Comparison of ENCODE assay signal across 19 cellular contexts in genomic region chr9:18710089-18710488, GRCh38.
"Had no signal": no experiment of that assay in that cellular context is flagged by ENCODE, and none has a peak within 500 bp of the region (broad histone marks: within the 10 kb centered on the region; RNA-seq: fewer than 3 reads in every experiment).

No MANE protein-coding gene starts in this region.

- H3K4me3 ChIP-seq: coronary artery, left lung, spleen had no signal

- H3K27me3 ChIP-seq: left lung, spleen had no signal

- ATAC-seq: left lung; natural killer cell; right cardiac atrium; stimulated activated naive B cell treated with anti-CD40 and anti-IgM and Interleukin-4, amounts not matched to agents 10 μg/mL and 1 μg/mL and 100 μg/mL, for 72 hours had no signal

- H3K4me3 Mint-ChIP-seq: activated naive CD8-positive, alpha-beta T cell; activated T-cell treated with anti-CD3 and anti-CD28 coated beads, Interleukin-2, amount 50 U/mL, for 24 hours; natural killer cell; stimulated activated naive B cell treated with anti-CD40 and anti-IgM and Interleukin-4, amounts not matched to agents 10 μg/mL and 1 μg/mL and 100 μg/mL, for 72 hours had no signal

- DNase-seq: activated CD4-positive, alpha-beta T cell treated with anti-CD3 and anti-CD28 coated beads, Interleukin-2, amount 50 U/mL, for 4 hours; activated gamma-delta T cell; activated T-cell treated with anti-CD3 and anti-CD28 coated beads, Interleukin-2, amount 50 U/mL, for 24 hours; anterior cingulate cortex; caudate nucleus; effector CD8-positive, alpha-beta T cell; head of caudate nucleus; left lung; natural killer cell; right cardiac atrium; spleen; stimulated activated CD4-positive, alpha-beta T cell treated with anti-CD3 and anti-CD28 coated beads, Interleukin-1b, Interleukin-23, amount 100 ng/mL, for 48 hours; stimulated activated naive B cell treated with anti-CD40 and anti-IgM and Interleukin-4, amounts not matched to agents 10 μg/mL and 1 μg/mL and 100 μg/mL, for 72 hours; T-helper 2 cell; trophoblast cell had no signal

- H3K27ac Mint-ChIP-seq: activated naive CD8-positive, alpha-beta T cell; activated T-cell treated with anti-CD3 and anti-CD28 coated beads, Interleukin-2, amount 50 U/mL, for 24 hours; natural killer cell; progenitor cell of endocrine pancreas; stimulated activated naive B cell treated with anti-CD40 and anti-IgM and Interleukin-4, amounts not matched to agents 10 μg/mL and 1 μg/mL and 100 μg/mL, for 72 hours had no signal

- H3K9me3 ChIP-seq: left lung, spleen had no signal

- H3K4me1 ChIP-seq: spleen had no signal

- H3K36me3 Mint-ChIP-seq: activated naive CD8-positive, alpha-beta T cell; natural killer cell; stimulated activated naive B cell treated with anti-CD40 and anti-IgM and Interleukin-4, amounts not matched to agents 10 μg/mL and 1 μg/mL and 100 μg/mL, for 72 hours had no signal

- H3K4me1 Mint-ChIP-seq: natural killer cell; stimulated activated naive B cell treated with anti-CD40 and anti-IgM and Interleukin-4, amounts not matched to agents 10 μg/mL and 1 μg/mL and 100 μg/mL, for 72 hours had no signal

- H3K27ac ChIP-seq: coronary artery, epithelial cell of prostate, left lung, spleen had no signal

- H3K9me3 Mint-ChIP-seq: activated T-cell treated with anti-CD3 and anti-CD28 coated beads, Interleukin-2, amount 50 U/mL, for 24 hours had no signal

- H3K27me3 Mint-ChIP-seq: progenitor cell of endocrine pancreas; stimulated activated naive B cell treated with anti-CD40 and anti-IgM and Interleukin-4, amounts not matched to agents 10 μg/mL and 1 μg/mL and 100 μg/mL, for 72 hours had no signal

- H3K36me3 ChIP-seq: left lung, spleen had no signal
